In the genomic region with DNA sequence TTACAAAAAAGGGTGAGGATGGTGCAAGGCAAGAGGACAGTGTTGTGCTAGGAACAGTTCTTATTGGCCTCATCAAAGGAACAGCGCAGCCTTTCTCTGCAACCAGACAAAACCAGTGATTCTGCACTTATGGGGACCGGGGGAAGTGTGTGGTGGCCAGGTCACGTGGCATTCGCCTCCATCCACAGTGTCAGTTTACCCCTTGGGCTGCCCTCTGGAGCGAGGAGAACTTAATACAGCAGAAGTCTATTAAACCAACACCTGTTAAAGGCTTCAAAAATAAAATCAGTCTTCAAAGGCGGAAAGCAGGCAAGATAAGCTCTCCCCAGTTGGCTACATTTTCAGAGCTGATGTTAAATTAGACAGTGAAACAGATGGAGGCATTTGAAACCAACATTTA, we compare ENCODE assay signal across 17 cellular contexts.
DNase-seq lines count a peak whose midpoint lies in the region; ATAC-seq and TF ChIP-seq lines count a peak whose summit lies in the region.
"Had no signal": no experiment of that assay in that cellular context is flagged by ENCODE, and none has a peak within 500 bp of the region (broad histone marks: within the 10 kb centered on the region; RNA-seq: fewer than 3 reads in every experiment).

No MANE protein-coding gene starts in this region.

- no peak overlapping the region for H3K4me3 ChIP-seq in gastroesophageal sphincter
- H3K4me3 ChIP-seq in vagina = no peak overlapping the region
- H3K4me3 ChIP-seq in lower lobe of right lung = no peak overlapping the region
- H3K4me3 ChIP-seq: ovary, PC-9, smooth muscle cell had no signal

- TF ChIP-seq POLR2A in gastroesophageal sphincter (IDR thresholded peaks at IDR 0.05) (no peak), vagina (IDR thresholded peaks at IDR 0.05) (no peak)

- no peak for TF ChIP-seq EP300 in gastroesophageal sphincter (IDR thresholded peaks at IDR 0.05)

- H3K4me1 Mint-ChIP-seq in progenitor cell of endocrine pancreas (ENCODE audit: low read depth) = peaks cover 10% of the 10 kb centered on the region

- H3K27me3 ChIP-seq in gastroesophageal sphincter (no peaks in the 10 kb centered on the region), vagina (no peaks in the 10 kb centered on the region), lower lobe of right lung (ENCODE audit: low read depth) (no peaks in the 10 kb centered on the region)
- H3K27me3 ChIP-seq: ovary had no signal

- no peak for ATAC-seq in left ventricle myocardium superior
- no peak for ATAC-seq in gastroesophageal sphincter
- ATAC-seq in lower lobe of right lung = no peak
- ATAC-seq in HG03135 (IDR thresholded peaks at IDR 0.05; ENCODE audit: unreplicated experiment) = no peak

- intact Hi-C loops in cardiac septum (cut with DNase I) = no loop called here
- intact Hi-C loops in left ventricle myocardium superior (cut with micrococcal nuclease) = no loop called here
- intact Hi-C loops in vagina (cut with DNase I) = loop anchor here (10.0 kb wide), 1 partner anchor 59 kb away; no protein-coding TSS in a partner anchor
- intact Hi-C loops in lower lobe of right lung (cut with DNase I) = no loop called here

- H3K36me3 Mint-ChIP-seq in progenitor cell of endocrine pancreas (ENCODE audit: insufficient read depth) = peaks cover 29% of the 10 kb centered on the region

- peak overlapping the region; percentile 69 to 80 (median 74) for H3K27ac ChIP-seq in gastroesophageal sphincter
- peak overlapping the region; percentile 79 for H3K27ac ChIP-seq in vagina
- no peak overlapping the region for H3K27ac ChIP-seq in lower lobe of right lung
- H3K27ac ChIP-seq: PC-9 had no signal

- H3K36me3 ChIP-seq in gastroesophageal sphincter = no peaks in the 10 kb centered on the region
- H3K36me3 ChIP-seq in vagina = no peaks in the 10 kb centered on the region
- H3K36me3 ChIP-seq in lower lobe of right lung = no peaks in the 10 kb centered on the region
- H3K36me3 ChIP-seq: ovary had no signal

- TF ChIP-seq CTCF in gastroesophageal sphincter (IDR thresholded peaks at IDR 0.05) = no peak
- TF ChIP-seq CTCF in progenitor cell of endocrine pancreas (IDR thresholded peaks at IDR 0.05; ENCODE audit: unreplicated experiment) = no peak
- TF ChIP-seq CTCF in vagina (IDR thresholded peaks at IDR 0.05) = no peak
- no peak for TF ChIP-seq CTCF in lower lobe of right lung (IDR thresholded peaks at IDR 0.05)

- WGBS in gastroesophageal sphincter (ENCODE audit: low coverage in 1 of 2), 2 donors = 84 to 92% methylated on average over 6 of the region's 6 CpGs

- peak overlapping the region; percentile 3 for H3K27ac Mint-ChIP-seq in progenitor cell of endocrine pancreas

- no peak overlapping the region for H3K4me3 Mint-ChIP-seq in progenitor cell of endocrine pancreas (ENCODE audit: low read depth)

- peaks cover 18% of the 10 kb centered on the region for H3K9me3 Mint-ChIP-seq in progenitor cell of endocrine pancreas (ENCODE audit: low read depth)

- H3K9me3 ChIP-seq in gastroesophageal sphincter (no peaks in the 10 kb centered on the region), vagina (no peaks in the 10 kb centered on the region), lower lobe of right lung (peaks cover 7% of the 10 kb centered on the region)
- H3K9me3 ChIP-seq: ovary had no signal

- H3K27me3 Mint-ChIP-seq in progenitor cell of endocrine pancreas = no peaks in the 10 kb centered on the region

- H3K4me1 ChIP-seq in gastroesophageal sphincter (peaks cover 27 to 84% (median 34%) of the 10 kb centered on the region in 3 donors), vagina (peaks cover 54% of the 10 kb centered on the region), lower lobe of right lung (peaks cover 25% of the 10 kb centered on the region)

- DNase-seq in cardiac septum (ENCODE audit: low spot score) = peak; percentile 67
- no peak for DNase-seq in left ventricle myocardium superior
- DNase-seq in progenitor cell of endocrine pancreas (ENCODE audit: low spot score, unreplicated experiment) = no peak
- DNase-seq in vagina (ENCODE audit: extremely low spot score in 2 of 2) = no peak
- DNase-seq in lower lobe of right lung = no peak
- DNase-seq in stimulated activated CD8-positive, alpha-beta memory T cell treated with anti-CD3 and anti-CD28 coated beads, Interleukin-4, amount 100 ng/mL, for 48 hours = no peak
- DNase-seq: DMS53; kidney; NCI-H1417 treated with DMSO at 0.1 percent for 48 hours; NCI-H774; PC-9; stimulated activated CD4-positive, alpha-beta T cell treated with anti-CD3 and anti-CD28 coated beads, Interleukin-4, amount 100 ng/mL, for 4 hours; T-helper 9 cell had no signal
